In genomic region chr7:27784399-27785053, GRCh38 we compare ENCODE assay signal across 8 cellular contexts. TPM values are rescaled to one million over a fixed set of nuclear protein-coding genes. Genes with fewer than 3 reads are reported as not detected.
A peak's percentile ranks its signal among the peaks of the same experiment; 100 is the strongest.
DNase-seq lines count a peak whose midpoint lies in the region; ATAC-seq, FAIRE-seq and TF ChIP-seq lines count a peak whose summit lies in the region.

No MANE protein-coding gene starts in this region.

- intact Hi-C loops in heart left ventricle (cut with DNase I) = loop anchor here in 3 of 10 donors (5.0 to 10.0 kb wide), 2 partner anchors 587 to 590 kb away; no protein-coding TSS in a partner anchor
- intact Hi-C loops in Right ventricle myocardium superior (cut with DNase I) = no loop called here

- FAIRE-seq in GM12891 (lab: Jason Lieb, UNC) = no peak

- no peaks in the 10 kb centered on the region for H3K9me3 ChIP-seq in heart left ventricle
- H3K9me3 ChIP-seq in MG63 = no peaks in the 10 kb centered on the region

- H3K4me1 ChIP-seq in heart left ventricle = peaks cover 0 to 20% (median 2%) of the 10 kb centered on the region in 12 donors

- H3K36me3 ChIP-seq in heart left ventricle (peaks cover 0 to 57% (median 43%) of the 10 kb centered on the region in 9 donors), MG63 (peaks cover 10% of the 10 kb centered on the region)

- H3K27me3 ChIP-seq in heart left ventricle (no peaks in the 10 kb centered on the region), MG63 (no peaks in the 10 kb centered on the region)

- TF ChIP-seq POLR2A in heart left ventricle (IDR thresholded peaks at IDR 0.05) = no peak
- TF ChIP-seq POLR2A in GM12891 (IDR thresholded peaks at IDR 0.05; ENCODE audit: low read depth, low read length) = no peak

- H3K4me3 ChIP-seq in heart left ventricle (no peak overlapping the region), MG63 (no peak overlapping the region), WI38 (ENCODE audit: low read depth, low read length) (no peak overlapping the region), fibroblast of villous mesenchyme (ENCODE audit: low read depth, low read length) (no peak overlapping the region), skeletal muscle cell (ENCODE audit: low read depth, low read length) (no peak overlapping the region)

- H3K27ac ChIP-seq in heart left ventricle = no peak overlapping the region

- 69 to 72% (median 72%) methylated on average over 6 of the region's 6 CpGs for WGBS in heart left ventricle, 4 donors

- peak; percentile 36 to 64 (median 56) for TF ChIP-seq CTCF in heart left ventricle (IDR thresholded peaks at IDR 0.05)
- TF ChIP-seq CTCF in WI38 (IDR thresholded peaks at IDR 0.05; ENCODE audit: low read depth, low read length) = peak; percentile 32; the same call in 1 of the 2 replicates
- TF ChIP-seq CTCF in fibroblast of villous mesenchyme (IDR thresholded peaks at IDR 0.05; ENCODE audit: insufficient read depth, low read depth, low read length) = peak; percentile 63

- peak in 1 of 4 donors; percentile 41 for ATAC-seq in heart left ventricle
- ATAC-seq in Right ventricle myocardium superior (ENCODE audit: poor library complexity) = no peak
- ATAC-seq in GM19324 (IDR thresholded peaks at IDR 0.05; ENCODE audit: low FRiP score, unreplicated experiment) = no peak

- DNase-seq in heart left ventricle (no peak), Right ventricle myocardium superior (no peak), MG63 (peak; percentile 12), fibroblast of villous mesenchyme (ENCODE audit: low read depth) (peak; percentile 69), skeletal muscle cell (ENCODE audit: low read depth) (peak; percentile 17), GM12891 (ENCODE audit: insufficient read length, low spot score) (no peak)

TF ChIP-seq in GM12891, 5 proteins besides CTCF, POLR2A, EP300 and RAD21:
- TF ChIP-seq POU2F2 (IDR thresholded peaks at IDR 0.05; ENCODE audit: low read depth, low read length) (no peak), PAX5 (IDR thresholded peaks at IDR 0.05; ENCODE audit: insufficient read depth, low read length, severe bottlenecking) (no peak), POLR2AphosphoS5 (IDR thresholded peaks at IDR 0.05; ENCODE audit: low read depth, low read length) (no peak), TAF1 (IDR thresholded peaks at IDR 0.05; ENCODE audit: low read depth, low read length) (no peak), SPI1 (IDR thresholded peaks at IDR 0.05; ENCODE audit: low read depth, low read length) (no peak)

RNA-seq across cellular contexts. Expression of gene TAX1BP1, which starts 44.6 kb away (rescaled TPM):
- total RNA-seq in heart left ventricle = 100 to 1,000 TPM; 128 to 190 (median 173) TPM
- polyA plus RNA-seq in heart left ventricle = 100 to 1,000 TPM in 1 of 2 donors, 10 to 100 TPM in 1; 91.2 to 147 TPM
- 158 TPM for total RNA-seq in Right ventricle myocardium superior
- 18.6 and 27.3 TPM in 2 replicates for total RNA-seq in MG63 (2014; rRNA removed; shearing (Covaris generic); ENCODE audit: low replicate concordance)
- total RNA-seq in fibroblast of villous mesenchyme = 70.9 and 99.7 TPM in 2 replicates
- polyA plus RNA-seq in GM12891 (2012; ENCODE audit: low read depth, missing spikeins) = 57.5 TPM

Comparison
In these comparisons a context has a peak if more than half of its experiments do, and no peak if none do; other contexts are left out.
1. DNase-seq: peak in MG63 (single experiment), fibroblast of villous mesenchyme (single experiment) and skeletal muscle cell (single experiment); none in heart left ventricle (0 of 5), Right ventricle myocardium superior (single experiment) and GM12891 (single experiment).
2. Peak in every context shown above with its lines, with median percentiles within 50 percentile points of each other: CTCF ChIP-seq.